In genomic region chr1:15975358-15975804, GRCh38 we compare ENCODE assay signal across 8 cellular contexts. TPM values are rescaled to one million over a fixed set of nuclear protein-coding genes. Genes with fewer than 3 reads are reported as not detected.
DNase-seq lines count a peak whose midpoint lies in the region; ATAC-seq and TF ChIP-seq lines count a peak whose summit lies in the region.

No MANE protein-coding gene starts in this region.

- H3K9me3 ChIP-seq in naive thymus-derived CD4-positive, alpha-beta T cell (ENCODE audit: control insufficient read depth in 2 of 3, low read length in 3 of 3), result no peaks in the 10 kb centered on the region

- H3K9me3 Mint-ChIP-seq in naive thymus-derived CD4-positive, alpha-beta T cell, result peaks cover 0 to 3% (median 0%) of the 10 kb centered on the region in 11 donors
- H3K9me3 Mint-ChIP-seq in stimulated activated naive B cell treated with anti-CD40 and anti-IgM and Interleukin-4, amounts not matched to agents 10 μg/mL and 1 μg/mL and 100 μg/mL, for 72 hours, result no peaks in the 10 kb centered on the region

- no peaks in the 10 kb centered on the region for H3K27me3 ChIP-seq in naive thymus-derived CD4-positive, alpha-beta T cell (ENCODE audit: control insufficient read depth in 2 of 2, insufficient read depth in 2 of 2, low read length in 2 of 2)

- peak overlapping the region; percentile 83 for H3K27ac ChIP-seq in naive thymus-derived CD4-positive, alpha-beta T cell (ENCODE audit: low read depth, low read length)

- DNase-seq in activated effector memory CD4-positive, alpha-beta T cell treated with anti-CD3 and anti-CD28 coated beads, Interleukin-2, amount 50 U/mL, for 16 hours, result peak; percentile 93
- no peak for DNase-seq in activated effector memory CD4-positive, alpha-beta T cell treated with Interleukin-2 at 50 U/mL for 16 hours
- peak; percentile 79 for DNase-seq in NCI-H2227 (lab: John Stamatoyannopoulos, UW; ENCODE audit: unreplicated experiment)
- peak; percentile 25 for DNase-seq in activated CD8-positive, alpha-beta memory T cell treated with anti-CD3 and anti-CD28 coated beads, Interleukin-2, amount 50 U/mL, for 1 hour (ENCODE audit: extremely low read depth)
- peak; percentile 83 to 84 for DNase-seq in erythroblast (lab: John Stamatoyannopoulos, UW)
- DNase-seq in naive thymus-derived CD4-positive, alpha-beta T cell, result peak in 2 of 9 donors; percentile 56 to 88
- peak; percentile 86 for DNase-seq in stimulated activated naive B cell treated with anti-CD40 and anti-IgM and Interleukin-4, amounts not matched to agents 10 μg/mL and 1 μg/mL and 100 μg/mL, for 72 hours

- H3K27me3 Mint-ChIP-seq in naive thymus-derived CD4-positive, alpha-beta T cell, result no peaks in the 10 kb centered on the region
- no peaks in the 10 kb centered on the region for H3K27me3 Mint-ChIP-seq in stimulated activated naive B cell treated with anti-CD40 and anti-IgM and Interleukin-4, amounts not matched to agents 10 μg/mL and 1 μg/mL and 100 μg/mL, for 72 hours

- H3K4me3 ChIP-seq in naive thymus-derived CD4-positive, alpha-beta T cell (ENCODE audit: low read length), result peak overlapping the region; percentile 76

- intact Hi-C loops in naive thymus-derived CD4-positive, alpha-beta T cell (cut with micrococcal nuclease), result loop anchor here (1.0 to 10.0 kb wide), 6 partner anchors 9 to 939 kb away; partner anchors contain the start of genes FBXO42 (in 2 of the 2), DNAJC16 (in 1 of the 2) and NECAP2 (in 1 of the 2)

- peak; percentile 42 for ATAC-seq in HG02938 (IDR thresholded peaks at IDR 0.05; ENCODE audit: unreplicated experiment)
- ATAC-seq in naive thymus-derived CD4-positive, alpha-beta T cell, result peak; percentile 72
- peak; percentile 80 to 82 for ATAC-seq in stimulated activated naive B cell treated with anti-CD40 and anti-IgM and Interleukin-4, amounts not matched to agents 10 μg/mL and 1 μg/mL and 100 μg/mL, for 72 hours (replicated peaks)

- POLR2A ChIA-PET in naive thymus-derived CD4-positive, alpha-beta T cell (lab: Charles Lee), result interaction anchor here (0.6 to 1.9 kb wide), 12 partner anchors 11 to 226 kb away, joined by 3 to 20 read pairs (median 4); no protein-coding TSS in a partner anchor

- peaks cover 22 to 46% (median 42%) of the 10 kb centered on the region in 7 donors for H3K4me1 Mint-ChIP-seq in naive thymus-derived CD4-positive, alpha-beta T cell
- peaks cover 27 to 52% of the 10 kb centered on the region in 2 donors for H3K4me1 Mint-ChIP-seq in stimulated activated naive B cell treated with anti-CD40 and anti-IgM and Interleukin-4, amounts not matched to agents 10 μg/mL and 1 μg/mL and 100 μg/mL, for 72 hours

- H3K36me3 ChIP-seq in naive thymus-derived CD4-positive, alpha-beta T cell (ENCODE audit: control insufficient read depth in 2 of 3, insufficient read depth in 3 of 3, low read length in 3 of 3), result peaks cover 0 to 22% (median 0%) of the 10 kb centered on the region in 3 experiments

- H3K4me3 Mint-ChIP-seq in naive thymus-derived CD4-positive, alpha-beta T cell, result peak overlapping the region; percentile 82 to 94 (median 90)
- peak overlapping the region; percentile 92 to 98 for H3K4me3 Mint-ChIP-seq in stimulated activated naive B cell treated with anti-CD40 and anti-IgM and Interleukin-4, amounts not matched to agents 10 μg/mL and 1 μg/mL and 100 μg/mL, for 72 hours

- no peak for TF ChIP-seq POLR2A in erythroblast (IDR thresholded peaks at IDR 0.05; ENCODE audit: low read length)

- peaks cover 6 to 26% (median 18%) of the 10 kb centered on the region in 5 donors for H3K36me3 Mint-ChIP-seq in naive thymus-derived CD4-positive, alpha-beta T cell
- peaks cover 30 to 35% of the 10 kb centered on the region in 2 donors for H3K36me3 Mint-ChIP-seq in stimulated activated naive B cell treated with anti-CD40 and anti-IgM and Interleukin-4, amounts not matched to agents 10 μg/mL and 1 μg/mL and 100 μg/mL, for 72 hours

- CTCF ChIA-PET in naive thymus-derived CD4-positive, alpha-beta T cell (lab: Charles Lee), result interaction anchor here (1.0 to 1.7 kb wide), 4 partner anchors 33 to 160 kb away, joined by 3 to 8 read pairs (median 4); no protein-coding TSS in a partner anchor

- H3K4me1 ChIP-seq in naive thymus-derived CD4-positive, alpha-beta T cell (ENCODE audit: control insufficient read depth in 2 of 2, insufficient read depth in 2 of 2, low read length in 2 of 2), result peaks cover 12 to 17% of the 10 kb centered on the region in 2 donors

- H3K27ac Mint-ChIP-seq in naive thymus-derived CD4-positive, alpha-beta T cell, result peak overlapping the region; percentile 25 to 91 (median 78)
- peak overlapping the region; percentile 98 for H3K27ac Mint-ChIP-seq in stimulated activated naive B cell treated with anti-CD40 and anti-IgM and Interleukin-4, amounts not matched to agents 10 μg/mL and 1 μg/mL and 100 μg/mL, for 72 hours

RNA-seq across cellular contexts. Expression of gene ZBTB17, which starts 0.5 kb away (rescaled TPM):
- total RNA-seq in naive thymus-derived CD4-positive, alpha-beta T cell, result 10 to 100 TPM; 47.3 to 85.1 (median 65.0) TPM
- 10 to 100 TPM; 11.2 to 33.7 TPM for polyA plus RNA-seq in naive thymus-derived CD4-positive, alpha-beta T cell

RNA-seq across cellular contexts. Expression of gene SRARP, which starts 28.7 kb away (rescaled TPM):
- not detected for total RNA-seq in naive thymus-derived CD4-positive, alpha-beta T cell
- not detected for polyA plus RNA-seq in naive thymus-derived CD4-positive, alpha-beta T cell

RNA-seq across cellular contexts. Expression of gene HSPB7, which starts 42.5 kb away (rescaled TPM):
- total RNA-seq in naive thymus-derived CD4-positive, alpha-beta T cell, result not detected
- polyA plus RNA-seq in naive thymus-derived CD4-positive, alpha-beta T cell, result not detected

RNA-seq across cellular contexts. Expression of gene CLCNKA, which starts 46.5 kb away (rescaled TPM):
- total RNA-seq in naive thymus-derived CD4-positive, alpha-beta T cell, result not detected
- polyA plus RNA-seq in naive thymus-derived CD4-positive, alpha-beta T cell, result not detected
